ENCODE assay signal across 11 cellular contexts in genomic region chr1:156090138-156090821, GRCh38. TPM values are rescaled to one million over a fixed set of nuclear protein-coding genes. Genes with fewer than 3 reads are reported as not detected.
A peak's percentile ranks its signal among the peaks of the same experiment; 100 is the strongest.
DNase-seq lines count a peak whose midpoint lies in the region; ATAC-seq and TF ChIP-seq lines count a peak whose summit lies in the region.
"Had no signal": no experiment of that assay in that cellular context is flagged by ENCODE, and none has a peak within 500 bp of the region (broad histone marks: within the 10 kb centered on the region; RNA-seq: fewer than 3 reads in every experiment).

No MANE protein-coding gene starts in this region.

- no peaks in the 10 kb centered on the region for H3K27me3 Mint-ChIP-seq in type B pancreatic cell

- TF ChIP-seq CTCF in left ventricle myocardium inferior (IDR thresholded peaks at IDR 0.05; ENCODE audit: borderline replicate concordance) (no peak), PC-9 (conservative IDR thresholded peaks at IDR 0.05) (no peak), type B pancreatic cell (conservative IDR thresholded peaks at IDR 0.05) (no peak)

- H3K4me1 ChIP-seq in left ventricle myocardium inferior (peaks cover 23% of the 10 kb centered on the region), PC-9 (replicated peaks; ENCODE audit: insufficient read depth) (peaks cover 26% of the 10 kb centered on the region)

- no peak overlapping the region for H2AFZ ChIP-seq in PC-9

- intact Hi-C loops in Right ventricle myocardium superior (cut with DNase I) (loop anchor here (2.0 kb wide), 1 partner anchor 135 kb away; no protein-coding TSS in a partner anchor), left ventricle myocardium inferior (cut with micrococcal nuclease) (loop anchor here (5.0 kb wide), 1 partner anchor 137 kb away; no protein-coding TSS in a partner anchor), PC-9 (cut with micrococcal nuclease; ENCODE audit: unreplicated experiment) (loop anchor here (1.0 to 10.0 kb wide), 4 partner anchors 40 to 357 kb away; no protein-coding TSS in a partner anchor)

- no peaks in the 10 kb centered on the region for H3K9me3 Mint-ChIP-seq in type B pancreatic cell

- H3K27me3 ChIP-seq in left ventricle myocardium inferior (ENCODE audit: low read depth): no peaks in the 10 kb centered on the region
- no peaks in the 10 kb centered on the region for H3K27me3 ChIP-seq in PC-9 (ENCODE audit: insufficient read depth, low read depth)
- H3K27me3 ChIP-seq in layer of hippocampus (ENCODE audit: control insufficient read depth, insufficient read depth, low read length): no peaks in the 10 kb centered on the region
- H3K27me3 ChIP-seq: tibial artery had no signal

- BruUV-seq in PC-9 (replicated peaks; lab: Mats Ljungman, UMichigan): no TSS peak

- peak overlapping the region; percentile 81 for H3K27ac Mint-ChIP-seq in type B pancreatic cell

- H3K27ac ChIP-seq in left ventricle myocardium inferior (replicated peaks) (no peak overlapping the region), PC-9 (no peak overlapping the region), layer of hippocampus (ENCODE audit: low read depth, low read length) (peak overlapping the region; percentile 33)
- H3K27ac ChIP-seq: tibial artery had no signal

- H3F3A ChIP-seq in PC-9 (ENCODE audit: insufficient read depth, low read depth): peaks cover 10% of the 10 kb centered on the region; the same call in 1 of the 2 replicates

- H3K9me2 ChIP-seq in PC-9 (ENCODE audit: insufficient read depth): no peaks in the 10 kb centered on the region

- H3K79me2 ChIP-seq in PC-9 (ENCODE audit: low read depth): no peaks in the 10 kb centered on the region

- POLR2A ChIA-PET in PC-9 (lab: Charles Lee; ENCODE audit: unreplicated experiment): no interaction called here

- ATAC-seq in Right ventricle myocardium superior (ENCODE audit: poor library complexity): peak; percentile 26
- ATAC-seq in GM19463 (IDR thresholded peaks at IDR 0.05; ENCODE audit: unreplicated experiment): no peak
- ATAC-seq in GM18909 (IDR thresholded peaks at IDR 0.05; ENCODE audit: poor library complexity, unreplicated experiment): no peak

- peaks cover 23% of the 10 kb centered on the region for H3K4me1 Mint-ChIP-seq in type B pancreatic cell (ENCODE audit: unreplicated experiment)

- no peaks in the 10 kb centered on the region for H4K20me1 ChIP-seq in PC-9 (ENCODE audit: insufficient read depth)

- H3K36me3 Mint-ChIP-seq in type B pancreatic cell: peaks cover 13% of the 10 kb centered on the region

- H3K4me3 ChIP-seq in left ventricle myocardium inferior (no peak overlapping the region), PC-9 (no peak overlapping the region)
- H3K4me3 ChIP-seq: tibial artery had no signal

- H3K36me3 ChIP-seq in left ventricle myocardium inferior (no peaks in the 10 kb centered on the region), PC-9 (ENCODE audit: low read depth) (no peaks in the 10 kb centered on the region)
- H3K36me3 ChIP-seq: tibial artery had no signal

- H3K4me3 Mint-ChIP-seq in type B pancreatic cell: peak overlapping the region; percentile 67

- H3K9me3 ChIP-seq in left ventricle myocardium inferior (replicated peaks) (no peaks in the 10 kb centered on the region), PC-9 (ENCODE audit: insufficient read depth, low read depth) (no peaks in the 10 kb centered on the region)
- H3K9me3 ChIP-seq: tibial artery had no signal

- CTCF ChIA-PET in PC-9 (lab: Charles Lee): interaction anchor here (0.6 to 1.1 kb wide), 2 partner anchors 32 to 124 kb away, joined by 3 to 6 read pairs; no protein-coding TSS in a partner anchor

- H3K4me2 ChIP-seq in PC-9: 0 out of 2 replicates have a peak overlapping the region, but pooled peaks have one; percentile 7

- DNase-seq in Right ventricle myocardium superior (no peak), left ventricle myocardium inferior (no peak), PC-9 (no peak), type B pancreatic cell (ENCODE audit: extremely low spot score, unreplicated experiment) (no peak), superior temporal gyrus (ENCODE audit: extremely low spot score) (no peak)
- DNase-seq: cortex of kidney, NCI-H446 treated with DMSO at 0.1 percent for 48 hours had no signal

RNA-seq across cellular contexts. Expression of gene MEX3A, which starts 8.0 kb away (rescaled TPM):
- 0.16 TPM for total RNA-seq in Right ventricle myocardium superior
- total RNA-seq in left ventricle myocardium inferior: 0.16 TPM
- 6.6 and 7.2 TPM in 2 replicates for total RNA-seq in PC-9 (2021)
- 31.0 and 61.9 TPM in 2 replicates for total RNA-seq in type B pancreatic cell (ENCODE audit: low replicate concordance)

RNA-seq across cellular contexts. Expression of gene LMNA, which starts 24.2 kb away (rescaled TPM):
- total RNA-seq in Right ventricle myocardium superior (270 TPM), left ventricle myocardium inferior (236 TPM), PC-9 (2021) (569 and 580 TPM in 2 replicates), type B pancreatic cell (ENCODE audit: low replicate concordance) (141 and 400 TPM in 2 replicates)

RNA-seq across cellular contexts. Expression of gene RAB25, which starts 29.3 kb away (rescaled TPM):
- total RNA-seq in Right ventricle myocardium superior (not detected), left ventricle myocardium inferior (not detected), PC-9 (2021) (129 and 194 TPM in 2 replicates), type B pancreatic cell (ENCODE audit: low replicate concordance) (97.9 and 294 TPM in 2 replicates)

RNA-seq across cellular contexts. Expression of gene LAMTOR2, which starts 35.7 kb away (rescaled TPM):
- total RNA-seq in Right ventricle myocardium superior: 64.4 TPM
- total RNA-seq in left ventricle myocardium inferior: 55.0 TPM
- 76.8 and 117 TPM in 2 replicates for total RNA-seq in PC-9 (2021)
- 55.6 and 60.9 TPM in 2 replicates for total RNA-seq in type B pancreatic cell (ENCODE audit: low replicate concordance)

RNA-seq across cellular contexts. Expression of gene UBQLN4, which starts 36.7 kb away (rescaled TPM):
- 30.4 TPM for total RNA-seq in Right ventricle myocardium superior
- 29.9 TPM for total RNA-seq in left ventricle myocardium inferior
- 47.4 and 58.4 TPM in 2 replicates for total RNA-seq in PC-9 (2021)
- 40.3 and 54.5 TPM in 2 replicates for total RNA-seq in type B pancreatic cell (ENCODE audit: low replicate concordance)

Comparison
In these comparisons a context has a peak if more than half of its experiments do, and no peak if none do; other contexts are left out.
1. RNA of gene RAB25, which starts 29.3 kb away (total RNA-seq): 129 to 194 TPM in PC-9 and 97.9 to 294 TPM in type B pancreatic cell; not detected in Right ventricle myocardium superior (single experiment) and not detected in left ventricle myocardium inferior (single experiment); every median in the first group is over 10 times any median in the second.